ENCODE assay signal across 2 cellular contexts in genomic region chr9:89441655-89441970, GRCh38.
TF ChIP-seq lines count a peak whose summit lies in the region.

No MANE protein-coding gene starts in this region.

TF ChIP-seq in H1, 55 proteins besides CTCF, POLR2A, EP300 and RAD21:
- TF ChIP-seq SP4 (IDR thresholded peaks at IDR 0.05; ENCODE audit: low read length) (no peak), GABPA (IDR thresholded peaks at IDR 0.05; ENCODE audit: borderline replicate concordance, insufficient read depth, low read length) (no peak), NRF1 (IDR thresholded peaks at IDR 0.05; ENCODE audit: low read depth, low read length) (no peak), CBX5 (IDR thresholded peaks at IDR 0.05; ENCODE audit: low read depth, low read length) (no peak), ZNF274 (IDR thresholded peaks at IDR 0.05; ENCODE audit: borderline replicate concordance, extremely low read depth, low read length) (no peak), JUND (IDR thresholded peaks at IDR 0.05; ENCODE audit: low read length) (no peak), TEAD4 (IDR thresholded peaks at IDR 0.05; ENCODE audit: low read depth, low read length) (no peak), TCF12 (IDR thresholded peaks at IDR 0.05; ENCODE audit: low read depth, low read length) (no peak), SIN3A (conservative IDR thresholded peaks at IDR 0.05 in 1 of 2, IDR thresholded peaks at IDR 0.05 in 1 of 2; ENCODE audit: low read depth in 1 of 2, low read length in 2 of 2) (no peak), YY1 (IDR thresholded peaks at IDR 0.05; ENCODE audit: low read depth, low read length) (no peak), CHD2 (IDR thresholded peaks at IDR 0.05; ENCODE audit: low read length) (no peak), SIRT6 (IDR thresholded peaks at IDR 0.05; ENCODE audit: low read length) (no peak), TAF7 (optimal IDR thresholded peaks at IDR 0.05; ENCODE audit: borderline replicate concordance, low read depth, low read length) (no peak), SAP30 (IDR thresholded peaks at IDR 0.05; ENCODE audit: insufficient read depth, insufficient replicate concordance, low read length) (no peak), BRCA1 (IDR thresholded peaks at IDR 0.05; ENCODE audit: low read depth, low read length) (no peak), EZH2 (IDR thresholded peaks at IDR 0.05; ENCODE audit: low read depth, low read length, severe bottlenecking) (no peak), SIX5 (IDR thresholded peaks at IDR 0.05; ENCODE audit: low read depth, low read length) (no peak)
- TF ChIP-seq, protein P1, sequence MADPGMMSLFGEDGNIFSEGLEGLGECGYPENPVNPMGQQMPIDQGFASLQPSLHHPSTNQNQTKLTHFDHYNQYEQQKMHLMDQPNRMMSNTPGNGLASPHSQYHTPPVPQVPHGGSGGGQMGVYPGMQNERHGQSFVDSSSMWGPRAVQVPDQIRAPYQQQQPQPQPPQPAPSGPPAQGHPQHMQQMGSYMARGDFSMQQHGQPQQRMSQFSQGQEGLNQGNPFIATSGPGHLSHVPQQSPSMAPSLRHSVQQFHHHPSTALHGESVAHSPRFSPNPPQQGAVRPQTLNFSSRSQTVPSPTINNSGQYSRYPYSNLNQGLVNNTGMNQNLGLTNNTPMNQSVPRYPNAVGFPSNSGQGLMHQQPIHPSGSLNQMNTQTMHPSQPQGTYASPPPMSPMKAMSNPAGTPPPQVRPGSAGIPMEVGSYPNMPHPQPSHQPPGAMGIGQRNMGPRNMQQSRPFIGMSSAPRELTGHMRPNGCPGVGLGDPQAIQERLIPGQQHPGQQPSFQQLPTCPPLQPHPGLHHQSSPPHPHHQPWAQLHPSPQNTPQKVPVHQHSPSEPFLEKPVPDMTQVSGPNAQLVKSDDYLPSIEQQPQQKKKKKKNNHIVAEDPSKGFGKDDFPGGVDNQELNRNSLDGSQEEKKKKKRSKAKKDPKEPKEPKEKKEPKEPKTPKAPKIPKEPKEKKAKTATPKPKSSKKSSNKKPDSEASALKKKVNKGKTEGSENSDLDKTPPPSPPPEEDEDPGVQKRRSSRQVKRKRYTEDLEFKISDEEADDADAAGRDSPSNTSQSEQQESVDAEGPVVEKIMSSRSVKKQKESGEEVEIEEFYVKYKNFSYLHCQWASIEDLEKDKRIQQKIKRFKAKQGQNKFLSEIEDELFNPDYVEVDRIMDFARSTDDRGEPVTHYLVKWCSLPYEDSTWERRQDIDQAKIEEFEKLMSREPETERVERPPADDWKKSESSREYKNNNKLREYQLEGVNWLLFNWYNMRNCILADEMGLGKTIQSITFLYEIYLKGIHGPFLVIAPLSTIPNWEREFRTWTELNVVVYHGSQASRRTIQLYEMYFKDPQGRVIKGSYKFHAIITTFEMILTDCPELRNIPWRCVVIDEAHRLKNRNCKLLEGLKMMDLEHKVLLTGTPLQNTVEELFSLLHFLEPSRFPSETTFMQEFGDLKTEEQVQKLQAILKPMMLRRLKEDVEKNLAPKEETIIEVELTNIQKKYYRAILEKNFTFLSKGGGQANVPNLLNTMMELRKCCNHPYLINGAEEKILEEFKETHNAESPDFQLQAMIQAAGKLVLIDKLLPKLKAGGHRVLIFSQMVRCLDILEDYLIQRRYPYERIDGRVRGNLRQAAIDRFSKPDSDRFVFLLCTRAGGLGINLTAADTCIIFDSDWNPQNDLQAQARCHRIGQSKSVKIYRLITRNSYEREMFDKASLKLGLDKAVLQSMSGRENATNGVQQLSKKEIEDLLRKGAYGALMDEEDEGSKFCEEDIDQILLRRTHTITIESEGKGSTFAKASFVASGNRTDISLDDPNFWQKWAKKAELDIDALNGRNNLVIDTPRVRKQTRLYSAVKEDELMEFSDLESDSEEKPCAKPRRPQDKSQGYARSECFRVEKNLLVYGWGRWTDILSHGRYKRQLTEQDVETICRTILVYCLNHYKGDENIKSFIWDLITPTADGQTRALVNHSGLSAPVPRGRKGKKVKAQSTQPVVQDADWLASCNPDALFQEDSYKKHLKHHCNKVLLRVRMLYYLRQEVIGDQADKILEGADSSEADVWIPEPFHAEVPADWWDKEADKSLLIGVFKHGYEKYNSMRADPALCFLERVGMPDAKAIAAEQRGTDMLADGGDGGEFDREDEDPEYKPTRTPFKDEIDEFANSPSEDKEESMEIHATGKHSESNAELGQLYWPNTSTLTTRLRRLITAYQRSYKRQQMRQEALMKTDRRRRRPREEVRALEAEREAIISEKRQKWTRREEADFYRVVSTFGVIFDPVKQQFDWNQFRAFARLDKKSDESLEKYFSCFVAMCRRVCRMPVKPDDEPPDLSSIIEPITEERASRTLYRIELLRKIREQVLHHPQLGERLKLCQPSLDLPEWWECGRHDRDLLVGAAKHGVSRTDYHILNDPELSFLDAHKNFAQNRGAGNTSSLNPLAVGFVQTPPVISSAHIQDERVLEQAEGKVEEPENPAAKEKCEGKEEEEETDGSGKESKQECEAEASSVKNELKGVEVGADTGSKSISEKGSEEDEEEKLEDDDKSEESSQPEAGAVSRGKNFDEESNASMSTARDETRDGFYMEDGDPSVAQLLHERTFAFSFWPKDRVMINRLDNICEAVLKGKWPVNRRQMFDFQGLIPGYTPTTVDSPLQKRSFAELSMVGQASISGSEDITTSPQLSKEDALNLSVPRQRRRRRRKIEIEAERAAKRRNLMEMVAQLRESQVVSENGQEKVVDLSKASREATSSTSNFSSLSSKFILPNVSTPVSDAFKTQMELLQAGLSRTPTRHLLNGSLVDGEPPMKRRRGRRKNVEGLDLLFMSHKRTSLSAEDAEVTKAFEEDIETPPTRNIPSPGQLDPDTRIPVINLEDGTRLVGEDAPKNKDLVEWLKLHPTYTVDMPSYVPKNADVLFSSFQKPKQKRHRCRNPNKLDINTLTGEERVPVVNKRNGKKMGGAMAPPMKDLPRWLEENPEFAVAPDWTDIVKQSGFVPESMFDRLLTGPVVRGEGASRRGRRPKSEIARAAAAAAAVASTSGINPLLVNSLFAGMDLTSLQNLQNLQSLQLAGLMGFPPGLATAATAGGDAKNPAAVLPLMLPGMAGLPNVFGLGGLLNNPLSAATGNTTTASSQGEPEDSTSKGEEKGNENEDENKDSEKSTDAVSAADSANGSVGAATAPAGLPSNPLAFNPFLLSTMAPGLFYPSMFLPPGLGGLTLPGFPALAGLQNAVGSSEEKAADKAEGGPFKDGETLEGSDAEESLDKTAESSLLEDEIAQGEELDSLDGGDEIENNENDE (IDR thresholded peaks at IDR 0.05; ENCODE audit: insufficient replicate concordance, low read length) = no peak

TF ChIP-seq in HEK293T, 16 proteins besides CTCF, POLR2A, EP300 and RAD21:
- no peak for TF ChIP-seq ZNF384 (IDR thresholded peaks at IDR 0.05)
